ENCODE assay signal across 28 cellular contexts in the genomic region with DNA sequence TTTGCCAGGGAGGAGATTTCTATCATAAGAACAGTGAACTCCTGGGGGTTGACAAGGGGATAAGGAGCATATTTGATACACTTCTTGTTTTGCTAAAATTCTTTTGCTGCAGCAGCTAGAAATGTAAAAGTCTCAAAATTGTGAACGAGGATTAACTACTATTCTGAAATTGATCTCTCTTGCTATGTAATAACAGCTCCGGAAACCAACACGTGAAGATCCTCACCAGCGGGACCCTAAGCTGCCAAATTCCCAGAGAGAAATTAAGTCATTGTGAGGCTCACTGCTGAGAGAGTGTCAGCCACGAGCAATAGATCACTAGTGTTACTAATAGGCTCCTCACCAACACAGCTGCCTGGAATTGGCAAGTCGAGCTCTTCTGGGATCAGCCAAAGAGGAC. TPM values are rescaled to one million over a fixed set of nuclear protein-coding genes. Genes with fewer than 3 reads are reported as not detected.
"Had no signal": no experiment of that assay in that cellular context is flagged by ENCODE, and none has a peak within 500 bp of the region (broad histone marks: within the 10 kb centered on the region; RNA-seq: fewer than 3 reads in every experiment).

No MANE protein-coding gene starts in this region.

- H3K4me3 ChIP-seq: left lung, lung, mucosa of descending colon, ovary, skin epidermis, testis, thyroid gland, transverse colon, upper lobe of left lung, vagina had no signal

- H3K9me3 ChIP-seq: left lung, mucosa of descending colon, ovary, testis, thyroid gland, transverse colon, upper lobe of left lung, vagina had no signal

- H3K27ac Mint-ChIP-seq: immature natural killer cell; naive thymus-derived CD4-positive, alpha-beta T cell; natural killer cell treated with Interleukin-12 subunit alpha and Interleukin-12 subunit beta and Interleukin-15 and Interleukin-18, amount 100 ng/mL, for 72 hours; progenitor cell of endocrine pancreas; stimulated activated effector memory CD8-positive, alpha-beta T cell treated with anti-CD3 and anti-CD28 coated beads, Interleukin-12 subunit alpha, Interleukin-12 subunit beta, amount 100 ng/mL, for 72 hours; stimulated activated naive CD8-positive, alpha-beta T cell treated with anti-CD3 and anti-CD28 coated beads, Interleukin-15, amount 100 ng/mL, for 72 hours had no signal

- H3K4me1 ChIP-seq: left lung, testis, thyroid gland, transverse colon, upper lobe of left lung, vagina had no signal

- ATAC-seq: left colon; left lung; mucosa of descending colon; naive thymus-derived CD4-positive, alpha-beta T cell; natural killer cell treated with Interleukin-12 subunit alpha and Interleukin-12 subunit beta and Interleukin-15 and Interleukin-18, amount 100 ng/mL, for 72 hours; sciatic nerve; stimulated activated effector memory CD8-positive, alpha-beta T cell treated with anti-CD3 and anti-CD28 coated beads, Interleukin-12 subunit alpha, Interleukin-12 subunit beta, amount 100 ng/mL, for 72 hours had no signal

- DNase-seq: hypothalamus; immature natural killer cell; kidney; left colon; left lung; midbrain; mucosa of descending colon; naive thymus-derived CD4-positive, alpha-beta T cell; ovary; right cardiac atrium; stimulated activated CD4-positive, alpha-beta T cell treated with anti-CD3 and anti-CD28 coated beads, Interleukin-12 subunit alpha, Interleukin-12 subunit beta, amount 100 ng/mL, for 4 hours; stimulated activated CD4-positive, alpha-beta T cell treated with anti-CD3 and anti-CD28 coated beads, Interleukin-15, amount 100 ng/mL, for 24 hours; stimulated activated CD4-positive, alpha-beta T cell treated with anti-CD3 and anti-CD28 coated beads, Interleukin-4, amount 100 ng/mL, for 24 hours; stimulated activated naive CD4-positive, alpha-beta T cell treated with Interleukin-2 at 50 U/mL for 16 hours; stimulated activated naive CD8-positive, alpha-beta T cell treated with anti-CD3 and anti-CD28 coated beads, Interleukin-15, amount 100 ng/mL, for 72 hours; substantia nigra; testis; thyroid gland; transverse colon; upper lobe of left lung had no signal

- H3K9me3 Mint-ChIP-seq: immature natural killer cell; naive thymus-derived CD4-positive, alpha-beta T cell; natural killer cell treated with Interleukin-12 subunit alpha and Interleukin-12 subunit beta and Interleukin-15 and Interleukin-18, amount 100 ng/mL, for 72 hours; stimulated activated effector memory CD8-positive, alpha-beta T cell treated with anti-CD3 and anti-CD28 coated beads, Interleukin-12 subunit alpha, Interleukin-12 subunit beta, amount 100 ng/mL, for 72 hours; stimulated activated naive CD8-positive, alpha-beta T cell treated with anti-CD3 and anti-CD28 coated beads, Interleukin-15, amount 100 ng/mL, for 72 hours had no signal

- H3K4me3 Mint-ChIP-seq: immature natural killer cell; naive thymus-derived CD4-positive, alpha-beta T cell; natural killer cell treated with Interleukin-12 subunit alpha and Interleukin-12 subunit beta and Interleukin-15 and Interleukin-18, amount 100 ng/mL, for 72 hours; stimulated activated effector memory CD8-positive, alpha-beta T cell treated with anti-CD3 and anti-CD28 coated beads, Interleukin-12 subunit alpha, Interleukin-12 subunit beta, amount 100 ng/mL, for 72 hours; stimulated activated naive CD8-positive, alpha-beta T cell treated with anti-CD3 and anti-CD28 coated beads, Interleukin-15, amount 100 ng/mL, for 72 hours had no signal

- H3K27me3 ChIP-seq: ovary, testis, thyroid gland, upper lobe of left lung, vagina had no signal

- H3K36me3 Mint-ChIP-seq: immature natural killer cell; naive thymus-derived CD4-positive, alpha-beta T cell; natural killer cell treated with Interleukin-12 subunit alpha and Interleukin-12 subunit beta and Interleukin-15 and Interleukin-18, amount 100 ng/mL, for 72 hours; stimulated activated effector memory CD8-positive, alpha-beta T cell treated with anti-CD3 and anti-CD28 coated beads, Interleukin-12 subunit alpha, Interleukin-12 subunit beta, amount 100 ng/mL, for 72 hours had no signal

- H3K4me1 Mint-ChIP-seq: immature natural killer cell; stimulated activated effector memory CD8-positive, alpha-beta T cell treated with anti-CD3 and anti-CD28 coated beads, Interleukin-12 subunit alpha, Interleukin-12 subunit beta, amount 100 ng/mL, for 72 hours had no signal

- H3K27ac ChIP-seq: left lung, ovary, skin epidermis, testis, thyroid gland, transverse colon, upper lobe of left lung, vagina had no signal

- H3K36me3 ChIP-seq: left lung, ovary, thyroid gland, transverse colon, upper lobe of left lung, vagina had no signal

RNA-seq across cellular contexts. Expression of gene VWA2, which starts 5.6 kb away (rescaled TPM):
- total RNA-seq: natural killer cell treated with Interleukin-12 subunit alpha and Interleukin-12 subunit beta and Interleukin-15 and Interleukin-18, amount 100 ng/mL, for 72 hours; pulmonary artery endothelial cell; right cardiac atrium had no signal

RNA-seq across cellular contexts. Expression of gene TDRD1, which starts 54.3 kb away (rescaled TPM):
- total RNA-seq: progenitor cell of endocrine pancreas, pulmonary artery endothelial cell, vagina had no signal
